1 cellular context compared by ENCODE assay signal in genomic region chr4:40843696-40844095, GRCh38.
TF ChIP-seq lines count a peak whose summit lies in the region.

No MANE protein-coding gene starts in this region.

TF ChIP-seq in GM23338, 12 proteins besides CTCF, POLR2A, EP300 and RAD21 (continued from another document):
- TF ChIP-seq REST (IDR thresholded peaks at IDR 0.05; ENCODE audit: unreplicated experiment) (no peak), STAT1 (IDR thresholded peaks at IDR 0.05; ENCODE audit: unreplicated experiment) (no peak), ETS1 (IDR thresholded peaks at IDR 0.05) (no peak), EZH2phosphoT487 (IDR thresholded peaks at IDR 0.05; ENCODE audit: unreplicated experiment) (no peak), ZNF114 (CRISPR knock-in tag; IDR thresholded peaks at IDR 0.05) (no peak), ZNF331 (CRISPR knock-in tag; IDR thresholded peaks at IDR 0.05; ENCODE audit: low read depth) (no peak), EZH2 (IDR thresholded peaks at IDR 0.05; ENCODE audit: low read depth, unreplicated experiment) (no peak), POLR2AphosphoS5 (IDR thresholded peaks at IDR 0.05; ENCODE audit: low read depth) (no peak), CREB1 (CRISPR knock-in tag; IDR thresholded peaks at IDR 0.05; ENCODE audit: low read depth) (no peak), NANOG (IDR thresholded peaks at IDR 0.05; ENCODE audit: borderline replicate concordance) (no peak)
